1 cellular context compared by ENCODE assay signal in genomic region chr10:15748137-15748536, GRCh38.
TF ChIP-seq lines count a peak whose summit lies in the region.

No MANE protein-coding gene starts in this region.

TF ChIP-seq in neural cell, 6 proteins besides CTCF, POLR2A, EP300 and RAD21 (continued from another document):
- TF ChIP-seq, protein P1, sequence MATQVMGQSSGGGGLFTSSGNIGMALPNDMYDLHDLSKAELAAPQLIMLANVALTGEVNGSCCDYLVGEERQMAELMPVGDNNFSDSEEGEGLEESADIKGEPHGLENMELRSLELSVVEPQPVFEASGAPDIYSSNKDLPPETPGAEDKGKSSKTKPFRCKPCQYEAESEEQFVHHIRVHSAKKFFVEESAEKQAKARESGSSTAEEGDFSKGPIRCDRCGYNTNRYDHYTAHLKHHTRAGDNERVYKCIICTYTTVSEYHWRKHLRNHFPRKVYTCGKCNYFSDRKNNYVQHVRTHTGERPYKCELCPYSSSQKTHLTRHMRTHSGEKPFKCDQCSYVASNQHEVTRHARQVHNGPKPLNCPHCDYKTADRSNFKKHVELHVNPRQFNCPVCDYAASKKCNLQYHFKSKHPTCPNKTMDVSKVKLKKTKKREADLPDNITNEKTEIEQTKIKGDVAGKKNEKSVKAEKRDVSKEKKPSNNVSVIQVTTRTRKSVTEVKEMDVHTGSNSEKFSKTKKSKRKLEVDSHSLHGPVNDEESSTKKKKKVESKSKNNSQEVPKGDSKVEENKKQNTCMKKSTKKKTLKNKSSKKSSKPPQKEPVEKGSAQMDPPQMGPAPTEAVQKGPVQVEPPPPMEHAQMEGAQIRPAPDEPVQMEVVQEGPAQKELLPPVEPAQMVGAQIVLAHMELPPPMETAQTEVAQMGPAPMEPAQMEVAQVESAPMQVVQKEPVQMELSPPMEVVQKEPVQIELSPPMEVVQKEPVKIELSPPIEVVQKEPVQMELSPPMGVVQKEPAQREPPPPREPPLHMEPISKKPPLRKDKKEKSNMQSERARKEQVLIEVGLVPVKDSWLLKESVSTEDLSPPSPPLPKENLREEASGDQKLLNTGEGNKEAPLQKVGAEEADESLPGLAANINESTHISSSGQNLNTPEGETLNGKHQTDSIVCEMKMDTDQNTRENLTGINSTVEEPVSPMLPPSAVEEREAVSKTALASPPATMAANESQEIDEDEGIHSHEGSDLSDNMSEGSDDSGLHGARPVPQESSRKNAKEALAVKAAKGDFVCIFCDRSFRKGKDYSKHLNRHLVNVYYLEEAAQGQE (IDR thresholded peaks at IDR 0.05; ENCODE audit: borderline replicate concordance), result no peak
- TF ChIP-seq TAF1 (IDR thresholded peaks at IDR 0.05; ENCODE audit: low read depth) (no peak), EZH2 (IDR thresholded peaks at IDR 0.05; ENCODE audit: borderline replicate concordance, insufficient read depth, low read length, poor library complexity, severe bottlenecking) (no peak), MXI1 (conservative IDR thresholded peaks at IDR 0.05; ENCODE audit: poor library complexity, severe bottlenecking) (no peak)
